ENCODE assay signal across 8 cellular contexts in the genomic region with DNA sequence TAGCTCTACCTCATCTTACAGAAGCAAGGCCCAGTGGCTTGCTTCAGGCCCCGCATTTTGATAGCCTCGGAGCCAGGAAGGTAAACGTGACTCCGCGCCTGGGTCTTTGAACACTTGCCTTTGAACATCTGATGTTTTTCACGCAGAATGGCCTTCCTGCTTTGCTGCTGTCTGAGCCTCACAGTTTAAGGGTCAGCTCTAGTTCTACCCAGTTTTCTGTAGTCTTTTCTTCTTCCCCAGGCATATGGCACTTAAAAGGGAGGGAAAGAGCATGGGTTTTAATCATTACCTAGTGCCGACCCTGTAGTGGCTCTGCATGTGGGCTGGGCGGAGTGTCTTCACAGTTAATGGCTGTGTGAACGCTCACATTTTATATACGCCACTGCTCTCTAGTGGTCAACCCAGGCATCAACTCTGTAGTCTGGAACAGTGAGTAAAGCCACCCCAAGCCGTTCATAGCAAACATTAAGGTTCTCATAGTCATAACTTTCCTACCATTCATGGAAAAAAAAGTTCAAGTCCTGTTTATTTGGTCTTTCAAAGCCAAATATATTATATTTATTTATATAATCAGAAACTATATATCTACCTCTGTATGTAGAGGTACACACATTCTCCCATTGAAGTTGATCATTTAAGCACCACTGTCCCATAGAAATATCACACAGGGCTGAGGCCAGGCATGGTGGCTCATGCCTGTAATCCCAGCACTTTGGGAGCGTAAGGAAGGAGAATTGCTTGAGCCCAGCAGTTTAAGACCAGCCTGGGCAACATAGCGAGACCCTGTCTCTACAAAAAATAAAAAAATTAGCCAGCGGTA.
DNase-seq lines count a peak whose midpoint lies in the region; ATAC-seq and TF ChIP-seq lines count a peak whose summit lies in the region.

No MANE protein-coding gene starts in this region.

- H3K27me3 Mint-ChIP-seq in activated naive CD4-positive, alpha-beta T cell treated with anti-CD3 and anti-CD28 coated beads, Interleukin-2, amount 50 U/mL, for 24 hours: no peaks in the 10 kb centered on the region

- intact Hi-C loops in head of caudate nucleus (cut with DNase I): loop anchor here (5.0 to 10.0 kb wide), 2 partner anchors 284 to 662 kb away; a partner anchor contains a TSS
- intact Hi-C loops in psoas muscle (cut with DNase I): loop anchor here (1.0 to 5.0 kb wide), 4 partner anchors 129 to 649 kb away; no protein-coding TSS in a partner anchor

- H3K27ac ChIP-seq in psoas muscle: no peak overlapping the region

- peaks cover 18% of the 10 kb centered on the region for H3K9me3 ChIP-seq in psoas muscle

- peak overlapping the region; percentile 74 for H3K4me3 Mint-ChIP-seq in activated naive CD4-positive, alpha-beta T cell treated with anti-CD3 and anti-CD28 coated beads, Interleukin-2, amount 50 U/mL, for 24 hours

- H3K36me3 ChIP-seq in psoas muscle (ENCODE audit: insufficient read depth in 1 of 2, low read depth in 1 of 2): no peaks in the 10 kb centered on the region

- H3K4me3 ChIP-seq in GM12875 (ENCODE audit: low read depth, low read length): no peak overlapping the region
- H3K4me3 ChIP-seq in NB4 (ENCODE audit: low read depth, low read length): no peak overlapping the region
- no peak overlapping the region for H3K4me3 ChIP-seq in psoas muscle

- in situ Hi-C loops in SK-MEL-5 (cut with HindIII; ENCODE audit: low pct_unique_long_range_greater_than_20kb, low sequenced_read_pairs): loop anchor here (10.0 kb wide), 1 partner anchor 292 kb away; no protein-coding TSS in a partner anchor

- peaks cover 4% of the 10 kb centered on the region for H3K36me3 Mint-ChIP-seq in activated naive CD4-positive, alpha-beta T cell treated with anti-CD3 and anti-CD28 coated beads, Interleukin-2, amount 50 U/mL, for 24 hours

- 37 to 41% (median 38%) methylated on average over 14 of the region's 14 CpGs for WGBS in psoas muscle, 3 donors

- TF ChIP-seq CTCF in GM12875 (IDR thresholded peaks at IDR 0.05; ENCODE audit: borderline replicate concordance, insufficient read depth, low read depth, low read length) (peak; percentile 82), NB4 (IDR thresholded peaks at IDR 0.05; ENCODE audit: low read depth, low read length) (peak; percentile 82), psoas muscle (IDR thresholded peaks at IDR 0.05) (peak; percentile 90)

- DNase-seq in NB4 (ENCODE audit: low read depth): peak; percentile 84
- peak; percentile 88 for DNase-seq in SK-MEL-5 (ENCODE audit: low read depth, low spot score)
- DNase-seq in head of caudate nucleus: peak in 41 of 42 donors; percentile 38 to 88 (median 72)
- DNase-seq in psoas muscle: peak; percentile 50 to 71

- ATAC-seq in HG02610 (IDR thresholded peaks at IDR 0.05; ENCODE audit: unreplicated experiment) (peak; percentile 98), psoas muscle (peak; percentile 97 to 99 (median 99)), HG02970 (IDR thresholded peaks at IDR 0.05; ENCODE audit: low FRiP score, unreplicated experiment) (no peak)

- no peaks in the 10 kb centered on the region for H3K27me3 ChIP-seq in psoas muscle (ENCODE audit: insufficient read depth in 3 of 3, low read length in 2 of 3)

- H3K9me3 Mint-ChIP-seq in activated naive CD4-positive, alpha-beta T cell treated with anti-CD3 and anti-CD28 coated beads, Interleukin-2, amount 50 U/mL, for 24 hours: peaks cover 6% of the 10 kb centered on the region

- no peak for TF ChIP-seq POLR2A in NB4 (IDR thresholded peaks at IDR 0.05; ENCODE audit: extremely low read depth, insufficient read length)

- H3K4me1 Mint-ChIP-seq in activated naive CD4-positive, alpha-beta T cell treated with anti-CD3 and anti-CD28 coated beads, Interleukin-2, amount 50 U/mL, for 24 hours: peaks cover 6% of the 10 kb centered on the region

- peaks cover 7% of the 10 kb centered on the region for H3K4me1 ChIP-seq in psoas muscle

- peak overlapping the region; percentile 82 for H3K27ac Mint-ChIP-seq in activated naive CD4-positive, alpha-beta T cell treated with anti-CD3 and anti-CD28 coated beads, Interleukin-2, amount 50 U/mL, for 24 hours
